8 cellular contexts compared by ENCODE assay signal in genomic region chr2:190881074-190881479, GRCh38. TPM values are rescaled to one million over a fixed set of nuclear protein-coding genes. Genes with fewer than 3 reads are reported as not detected.
DNase-seq lines count a peak whose midpoint lies in the region; ATAC-seq lines count a peak whose summit lies in the region.

No MANE protein-coding gene starts in this region.

- H3K36me3 Mint-ChIP-seq in IgD-negative memory B cell, result no peaks in the 10 kb centered on the region

- H3K9me3 Mint-ChIP-seq in IgD-negative memory B cell, result no peaks in the 10 kb centered on the region

- H3K4me3 ChIP-seq in duodenal mucosa (ENCODE audit: low read depth in 1 of 2, low read length in 2 of 2) (peak overlapping the region; percentile 93 to 99), muscle layer of duodenum (ENCODE audit: low read depth in 1 of 2, low read length in 2 of 2) (peak overlapping the region; percentile 63 to 95)

- ATAC-seq in GM18907 (IDR thresholded peaks at IDR 0.05; ENCODE audit: unreplicated experiment) (peak; percentile 0), GM18502 (IDR thresholded peaks at IDR 0.05; ENCODE audit: poor library complexity, unreplicated experiment) (no peak)

- H3K27ac Mint-ChIP-seq in IgD-negative memory B cell, result peak overlapping the region; percentile 87 to 99 (median 99)

- peaks cover 24 to 31% (median 28%) of the 10 kb centered on the region in 3 donors for H3K4me1 Mint-ChIP-seq in IgD-negative memory B cell

- H3K27me3 ChIP-seq in duodenal mucosa (ENCODE audit: control insufficient read depth in 1 of 2, insufficient read depth in 2 of 2, low read length in 2 of 2) (no peaks in the 10 kb centered on the region), muscle layer of duodenum (ENCODE audit: low read depth, low read length) (no peaks in the 10 kb centered on the region)

- H3K27me3 Mint-ChIP-seq in IgD-negative memory B cell, result no peaks in the 10 kb centered on the region

- H3K9me3 ChIP-seq in duodenal mucosa (ENCODE audit: control insufficient read depth in 1 of 2, low read length in 2 of 2), result no peaks in the 10 kb centered on the region
- no peaks in the 10 kb centered on the region for H3K9me3 ChIP-seq in muscle layer of duodenum (ENCODE audit: control insufficient read depth in 1 of 2, low read length in 2 of 2)

- H3K27ac ChIP-seq in duodenal mucosa (ENCODE audit: low read depth, low read length) (peak overlapping the region; percentile 95), muscle layer of duodenum (ENCODE audit: low read length) (peak overlapping the region; percentile 73)

- H3K36me3 ChIP-seq in duodenal mucosa (ENCODE audit: control insufficient read depth in 1 of 2, insufficient read depth in 2 of 2, low read length in 2 of 2) (no peaks in the 10 kb centered on the region), muscle layer of duodenum (ENCODE audit: control insufficient read depth in 1 of 2, insufficient read depth in 2 of 2, low read length in 2 of 2) (peaks cover 0 to 15% of the 10 kb centered on the region in 2 donors)

- peak overlapping the region; percentile 83 to 99 for H3K9ac ChIP-seq in duodenal mucosa (ENCODE audit: low read depth in 1 of 2, low read length in 2 of 2)

- H3K4me3 Mint-ChIP-seq in IgD-negative memory B cell, result peak overlapping the region; percentile 86 to 99 (median 98)

- peaks cover 19 to 37% of the 10 kb centered on the region in 2 donors for H3K4me1 ChIP-seq in duodenal mucosa (ENCODE audit: control insufficient read depth in 1 of 2, insufficient read depth in 2 of 2, low read length in 2 of 2)
- H3K4me1 ChIP-seq in muscle layer of duodenum (ENCODE audit: control insufficient read depth in 1 of 2, insufficient read depth in 2 of 2, low read length in 2 of 2), result peaks cover 0 to 28% of the 10 kb centered on the region in 2 donors

- DNase-seq in COLO829 (ENCODE audit: low spot score) (no peak), UCSD-AML1 (lab: John Stamatoyannopoulos, UW; ENCODE audit: unreplicated experiment) (no peak), NCI-H2171 (lab: John Stamatoyannopoulos, UW) (no peak)

RNA-seq across cellular contexts. Expression of gene GLS, which starts 0.5 kb away (rescaled TPM):
- 40.3 TPM for polyA plus RNA-seq in IgD-negative memory B cell
